ENCODE assay signal across 8 cellular contexts in the genomic region with DNA sequence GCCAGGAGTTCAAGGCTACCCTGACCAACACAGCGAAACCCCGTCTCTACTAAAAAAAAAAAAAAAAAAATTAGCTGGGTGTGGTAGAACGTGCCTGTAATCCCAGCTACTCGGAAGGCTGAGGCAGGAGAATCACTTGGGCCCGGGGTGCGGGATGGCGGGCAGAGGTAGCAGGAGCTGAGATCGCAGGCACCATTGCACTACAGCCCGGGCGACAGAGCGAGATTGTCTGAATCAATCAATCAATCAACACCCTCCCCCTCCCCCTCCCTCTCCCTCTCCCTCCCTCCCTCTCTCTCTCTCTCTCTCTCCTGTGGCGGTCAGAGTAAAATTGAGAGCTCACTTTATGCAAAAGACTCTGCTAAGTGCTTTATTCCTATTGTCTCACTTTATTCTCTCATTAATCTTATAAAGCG. TPM values are rescaled to one million over a fixed set of nuclear protein-coding genes. Genes with fewer than 3 reads are reported as not detected.
DNase-seq lines count a peak whose midpoint lies in the region; ATAC-seq lines count a peak whose summit lies in the region.

No MANE protein-coding gene starts in this region.

- H3K27me3 ChIP-seq in iPS-15b (ENCODE audit: control insufficient read depth, insufficient read depth, low read length) = peaks cover 5% of the 10 kb centered on the region

- no peaks in the 10 kb centered on the region for H3K36me3 ChIP-seq in iPS-15b (ENCODE audit: control insufficient read depth, insufficient read depth, low read length)

- DNase-seq in NCI-H1417 (lab: John Stamatoyannopoulos, UW) (peak in 2 of 3 experiments; percentile 40 to 66), NCI-H1417 treated with DMSO at 0.1 percent for 48 hours (lab: John Stamatoyannopoulos, UW) (no peak), cerebellum (ENCODE audit: low spot score) (no peak), NCI-H2029 (lab: John Stamatoyannopoulos, UW) (no peak), DMS153 treated with DMSO at 0.1 percent for 48 hours (lab: John Stamatoyannopoulos, UW; ENCODE audit: unreplicated experiment) (no peak)
- DNase-seq in activated CD4-positive, alpha-beta memory T cell treated with anti-CD3 and anti-CD28 coated beads for 36 hours = no peak

- peaks cover 22% of the 10 kb centered on the region for H3K4me1 Mint-ChIP-seq in activated CD4-positive, alpha-beta memory T cell treated with anti-CD3 and anti-CD28 coated beads for 36 hours (ENCODE audit: low read depth)
- peaks cover 26% of the 10 kb centered on the region for H3K4me1 Mint-ChIP-seq in stimulated activated memory B cell treated with anti-CD40 and anti-IgM and Interleukin-4, amounts not matched to agents 10 μg/mL and 1 μg/mL and 100 μg/mL, for 72 hours

- no peaks in the 10 kb centered on the region for H3K36me3 Mint-ChIP-seq in activated CD4-positive, alpha-beta memory T cell treated with anti-CD3 and anti-CD28 coated beads for 36 hours
- H3K36me3 Mint-ChIP-seq in stimulated activated memory B cell treated with anti-CD40 and anti-IgM and Interleukin-4, amounts not matched to agents 10 μg/mL and 1 μg/mL and 100 μg/mL, for 72 hours = peaks cover 12% of the 10 kb centered on the region

- no peaks in the 10 kb centered on the region for H3K27me3 Mint-ChIP-seq in activated CD4-positive, alpha-beta memory T cell treated with anti-CD3 and anti-CD28 coated beads for 36 hours
- no peaks in the 10 kb centered on the region for H3K27me3 Mint-ChIP-seq in stimulated activated memory B cell treated with anti-CD40 and anti-IgM and Interleukin-4, amounts not matched to agents 10 μg/mL and 1 μg/mL and 100 μg/mL, for 72 hours

- peak overlapping the region; percentile 93 for H3K4me3 Mint-ChIP-seq in activated CD4-positive, alpha-beta memory T cell treated with anti-CD3 and anti-CD28 coated beads for 36 hours
- H3K4me3 Mint-ChIP-seq in stimulated activated memory B cell treated with anti-CD40 and anti-IgM and Interleukin-4, amounts not matched to agents 10 μg/mL and 1 μg/mL and 100 μg/mL, for 72 hours = peak overlapping the region; percentile 87

- H3K9ac ChIP-seq in iPS-15b (ENCODE audit: low read depth, low read length) = no peak overlapping the region

- H3K4me3 ChIP-seq in iPS-15b (ENCODE audit: low read depth, low read length) = peak overlapping the region; percentile 89

- CTCF ChIA-PET in activated CD4-positive, alpha-beta memory T cell treated with anti-CD3 and anti-CD28 coated beads for 36 hours (lab: Charles Lee) = interaction anchor here (0.7 to 2.6 kb wide), 2 partner anchors 27 to 43 kb away, joined by 3 to 9 read pairs; partner anchors contain the start of genes MBTPS1 and TAF1C

- H3K9me3 ChIP-seq in iPS-15b (ENCODE audit: control insufficient read depth, insufficient read depth, low read length) = no peaks in the 10 kb centered on the region

- peaks cover 6% of the 10 kb centered on the region for H3K4me1 ChIP-seq in iPS-15b (ENCODE audit: control insufficient read depth, insufficient read depth, low read length)

- no peaks in the 10 kb centered on the region for H3K9me3 Mint-ChIP-seq in activated CD4-positive, alpha-beta memory T cell treated with anti-CD3 and anti-CD28 coated beads for 36 hours
- H3K9me3 Mint-ChIP-seq in stimulated activated memory B cell treated with anti-CD40 and anti-IgM and Interleukin-4, amounts not matched to agents 10 μg/mL and 1 μg/mL and 100 μg/mL, for 72 hours = no peaks in the 10 kb centered on the region

- intact Hi-C loops in activated CD4-positive, alpha-beta memory T cell treated with anti-CD3 and anti-CD28 coated beads for 36 hours (cut with micrococcal nuclease) = loop anchor here (2.0 kb wide), 1 partner anchor 31 kb away; no protein-coding TSS in a partner anchor

- peak overlapping the region; percentile 76 for H3K27ac Mint-ChIP-seq in activated CD4-positive, alpha-beta memory T cell treated with anti-CD3 and anti-CD28 coated beads for 36 hours
- H3K27ac Mint-ChIP-seq in stimulated activated memory B cell treated with anti-CD40 and anti-IgM and Interleukin-4, amounts not matched to agents 10 μg/mL and 1 μg/mL and 100 μg/mL, for 72 hours = peak overlapping the region; percentile 84

- no peak for ATAC-seq in stimulated activated memory B cell treated with anti-CD40 and anti-IgM and Interleukin-4, amounts not matched to agents 10 μg/mL and 1 μg/mL and 100 μg/mL, for 72 hours

- POLR2A ChIA-PET in activated CD4-positive, alpha-beta memory T cell treated with anti-CD3 and anti-CD28 coated beads for 36 hours (lab: Charles Lee) = interaction anchor here (0.6 kb wide), 1 partner anchor 34 kb away, joined by 5 read pairs; no protein-coding TSS in a partner anchor

RNA-seq across cellular contexts. Expression of gene HSDL1, which starts 1.2 kb away (rescaled TPM):
- total RNA-seq in activated CD4-positive, alpha-beta memory T cell treated with anti-CD3 and anti-CD28 coated beads for 36 hours = 10 to 100 TPM; 13.1 to 13.8 TPM
- total RNA-seq in cerebellum = 101 TPM

RNA-seq across cellular contexts. Expression of gene DNAAF1, which starts 1.3 kb away (rescaled TPM):
- not detected for total RNA-seq in activated CD4-positive, alpha-beta memory T cell treated with anti-CD3 and anti-CD28 coated beads for 36 hours
- total RNA-seq in cerebellum = 0.73 TPM

RNA-seq across cellular contexts. Expression of gene MBTPS1, which starts 27.1 kb away (rescaled TPM):
- total RNA-seq in activated CD4-positive, alpha-beta memory T cell treated with anti-CD3 and anti-CD28 coated beads for 36 hours = 10 to 100 TPM; 37.5 to 37.6 TPM
- total RNA-seq in cerebellum = 94.9 TPM

RNA-seq across cellular contexts. Expression of gene TAF1C, which starts 43.1 kb away (rescaled TPM):
- 10 to 100 TPM; 44.7 to 48.1 TPM for total RNA-seq in activated CD4-positive, alpha-beta memory T cell treated with anti-CD3 and anti-CD28 coated beads for 36 hours
- 24.9 TPM for total RNA-seq in cerebellum

RNA-seq across cellular contexts. Expression of gene ADAD2, which starts 47.2 kb away (rescaled TPM):
- under 1 TPM in 1 of 2 experiments, not detected in 1; 0.19 TPM for total RNA-seq in activated CD4-positive, alpha-beta memory T cell treated with anti-CD3 and anti-CD28 coated beads for 36 hours
- not detected for total RNA-seq in cerebellum

Comparison
In these comparisons a context has a peak if more than half of its experiments do, and no peak if none do; other contexts are left out.
1. DNase-seq: peak in NCI-H1417 (2 of 3); none in NCI-H1417 treated with DMSO at 0.1 percent for 48 hours (single experiment), activated CD4-positive, alpha-beta memory T cell treated with anti-CD3 and anti-CD28 coated beads for 36 hours (single experiment), cerebellum (single experiment), NCI-H2029 (single experiment) and DMS153 treated with DMSO at 0.1 percent for 48 hours (single experiment).